ENCODE assay signal across 27 cellular contexts in the genomic region with DNA sequence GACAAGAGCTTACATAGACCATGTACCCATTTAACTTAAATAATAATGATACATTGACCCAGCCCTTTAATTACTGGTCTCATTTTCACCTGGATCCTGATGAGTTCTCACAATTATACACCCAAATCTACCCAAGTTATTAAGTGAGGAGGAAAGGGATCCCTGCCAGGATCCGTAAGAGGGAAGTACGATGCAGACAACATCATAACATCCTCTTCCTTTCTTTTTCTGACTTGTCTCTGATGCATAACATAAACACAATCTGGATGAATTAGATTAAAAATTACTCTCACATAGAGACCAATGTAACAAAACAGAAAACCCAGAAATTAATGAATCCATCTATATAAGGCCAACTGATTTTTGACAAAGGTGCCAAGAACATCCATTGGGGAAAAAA. TPM values are rescaled to one million over a fixed set of nuclear protein-coding genes. Genes with fewer than 3 reads are reported as not detected.
DNase-seq lines count a peak whose midpoint lies in the region; ATAC-seq, FAIRE-seq and TF ChIP-seq lines count a peak whose summit lies in the region.
"Had no signal": no experiment of that assay in that cellular context is flagged by ENCODE, and none has a peak within 500 bp of the region (broad histone marks: within the 10 kb centered on the region; RNA-seq: fewer than 3 reads in every experiment).

No MANE protein-coding gene starts in this region.

- peak overlapping the region; percentile 56 to 76 (median 67) for H3K4me2 ChIP-seq in BLaER1 treated with 17β-estradiol and CSF1 and Interleukin-3, amounts not matched to agents 10 nM and 100 nM
- no peak overlapping the region for H3K4me2 ChIP-seq in GM12878 (ENCODE audit: control insufficient read depth, insufficient read depth)

- 76% methylated on average over 2 of the region's 2 CpGs for WGBS in GM12878 (ENCODE audit: insufficient coverage, insufficient replicate concordance, low lambda C conversion rate, missing lambda C conversion rate)

- no peak for TF ChIP-seq EP300 in GM12878 (IDR thresholded peaks at IDR 0.05; ENCODE audit: borderline replicate concordance in 1 of 2, control insufficient read depth in 1 of 2, low read depth in 2 of 2, low read length in 2 of 2)

- FAIRE-seq in GM12878 (lab: Jason Lieb, UNC): peak; percentile 31
- FAIRE-seq: colon had no signal

- TF ChIP-seq CTCF in HFFc6 (IDR thresholded peaks at IDR 0.05): no peak
- no peak for TF ChIP-seq CTCF in GM12878 (IDR thresholded peaks at IDR 0.05 in 2 of 3, conservative IDR thresholded peaks at IDR 0.05 in 1 of 3; ENCODE audit: control insufficient read depth in 2 of 3, extremely low read depth in 1 of 3, insufficient read depth in 1 of 3, low read depth in 3 of 3, low read length in 3 of 3)

- RAD21 ChIA-PET in GM12878 (lab: Charles Lee; ENCODE audit: unreplicated experiment): interaction anchor here (0.9 to 6.7 kb wide), 8 partner anchors 9 to 236 kb away, joined by 3 to 107 read pairs (median 6); a partner anchor contains a TSS

- peak overlapping the region; percentile 85 for H3K4me3 Mint-ChIP-seq in HFFc6
- H3K4me3 Mint-ChIP-seq in activated CD4-positive, alpha-beta memory T cell treated with anti-CD3 and anti-CD28 coated beads for 36 hours: no peak overlapping the region
- H3K4me3 Mint-ChIP-seq: activated CD8-positive, alpha-beta T cell treated with anti-CD3 and anti-CD28 coated beads, Interleukin-2, amount 10 ng/mL, durations not matched to agents 7 days and 5 days; endodermal cell; nephron had no signal

- no peaks in the 10 kb centered on the region; the same call in 1 of the 2 replicates for H3K79me2 ChIP-seq in GM12878 (ENCODE audit: control insufficient read depth, insufficient read depth, low read length)
- H3K79me2 ChIP-seq: parathyroid adenoma had no signal

- no peak for TF ChIP-seq POLR2A in GM12878 (IDR thresholded peaks at IDR 0.05; ENCODE audit: low read depth, low read length)

- H3K36me3 Mint-ChIP-seq in HFFc6 (ENCODE audit: low read depth): 0 out of 2 replicates have a peak, but pooled peaks cover 11% of the 10 kb centered on the region
- no peaks in the 10 kb centered on the region for H3K36me3 Mint-ChIP-seq in activated CD4-positive, alpha-beta memory T cell treated with anti-CD3 and anti-CD28 coated beads for 36 hours

- H3K9ac ChIP-seq in BLaER1 treated with 17β-estradiol and CSF1 and Interleukin-3, amounts not matched to agents 10 nM and 100 nM: peak overlapping the region in 6 of 11 experiments; percentile 8 to 36 (median 26); a peak in 5 of 22 replicates
- H3K9ac ChIP-seq in GM12878 (ENCODE audit: control insufficient read depth, insufficient read depth, low read length): no peak overlapping the region
- H3K9ac ChIP-seq: parathyroid adenoma had no signal

- DNase-seq in HFFc6: no peak
- DNase-seq in GM12878 (ENCODE audit: low read depth, low spot score): no peak
- DNase-seq in pulmonary artery endothelial cell (ENCODE audit: low read depth, low spot score): peak; percentile 43
- no peak for DNase-seq in AG08395 (ENCODE audit: low spot score)
- no peak for DNase-seq in DMS153 (lab: John Stamatoyannopoulos, UW)
- no peak for DNase-seq in activated CD4-positive, alpha-beta memory T cell treated with anti-CD3 and anti-CD28 coated beads for 36 hours
- DNase-seq: activated CD8-positive, alpha-beta T cell treated with anti-CD3 and anti-CD28 coated beads, Interleukin-2, amount 10 ng/mL, durations not matched to agents 7 days and 5 days; activated naive CD4-positive, alpha-beta T cell treated with Interleukin-2 at 50 U/mL for 16 hours; activated T-cell treated with anti-CD3 and anti-CD28 coated beads, Interleukin-2, amount 50 U/mL, for 1 hour; DMS79; endodermal cell; heart left ventricle; MG63; midbrain; NCI-H1417 treated with DMSO at 0.1 percent for 48 hours; NCI-H2107; NCI-H446 treated with DMSO at 0.1 percent for 48 hours; right lobe of liver; stimulated activated CD8-positive, alpha-beta memory T cell treated with anti-CD3 and anti-CD28 coated beads, Interleukin-4, amount 100 ng/mL, for 48 hours; upper lobe of left lung had no signal

- H3K9me3 ChIP-seq in BLaER1 treated with 17β-estradiol and CSF1 and Interleukin-3, amounts not matched to agents 10 nM and 100 nM (replicated peaks in 1 of 11): peaks cover 0 to 65% (median 39%) of the 10 kb centered on the region in 11 experiments; a peak in 19 of 22 replicates
- peaks cover 1% of the 10 kb centered on the region; the same call in 2 of the 3 replicates for H3K9me3 ChIP-seq in GM12878 (replicated peaks; ENCODE audit: control insufficient read depth, insufficient read depth, low read length)
- H3K9me3 ChIP-seq: breast epithelium, heart left ventricle, MG63, right lobe of liver, upper lobe of left lung had no signal

- no peak for TF ChIP-seq RAD21 in GM12878 (IDR thresholded peaks at IDR 0.05; ENCODE audit: insufficient read depth, low read depth, low read length)

- H3K4me3 ChIP-seq in BLaER1 treated with 17β-estradiol and CSF1 and Interleukin-3, amounts not matched to agents 10 nM and 100 nM: peak overlapping the region in 4 of 10 experiments; percentile 9 to 27 (median 16); a peak in 2 of 20 replicates
- no peak overlapping the region for H3K4me3 ChIP-seq in GM12878
- H3K4me3 ChIP-seq: breast epithelium, heart left ventricle, MG63, right lobe of liver, upper lobe of left lung had no signal

- H4K20me1 ChIP-seq in BLaER1 treated with 17β-estradiol and CSF1 and Interleukin-3, amounts not matched to agents 10 nM and 100 nM: no peaks in the 10 kb centered on the region
- no peaks in the 10 kb centered on the region for H4K20me1 ChIP-seq in GM12878 (ENCODE audit: control insufficient read depth, insufficient read depth)

- H2AFZ ChIP-seq in GM12878 (ENCODE audit: control insufficient read depth, low read depth, low read length): no peak overlapping the region
- H2AFZ ChIP-seq: parathyroid adenoma had no signal

- in situ Hi-C loops in GM12878 (cut with MboI): no loop called here

- no peak for ATAC-seq in GM12878
- ATAC-seq: activated CD4-positive, CD25-positive, alpha-beta regulatory T cell treated with anti-CD3 and anti-CD28 coated beads, Interleukin-2, amount 50 U/mL, for 24 hours; activated CD8-positive, alpha-beta T cell treated with anti-CD3 and anti-CD28 coated beads, Interleukin-2, amount 10 ng/mL, durations not matched to agents 7 days and 5 days; heart left ventricle had no signal

- H3K4me1 Mint-ChIP-seq in HFFc6 (ENCODE audit: low read depth): peaks cover 82% of the 10 kb centered on the region
- H3K4me1 Mint-ChIP-seq in activated CD4-positive, alpha-beta memory T cell treated with anti-CD3 and anti-CD28 coated beads for 36 hours (ENCODE audit: low read depth): peaks cover 30% of the 10 kb centered on the region

- BruUV-seq in GM12878 (replicated peaks; lab: Mats Ljungman, UMichigan): no TSS peak

- CTCF ChIA-PET in GM12878 (lab: Yijun Ruan, JAX): interaction anchor here (0.6 to 4.0 kb wide), 6 partner anchors 12 to 48 kb away, joined by 3 to 25 read pairs (median 4); no protein-coding TSS in a partner anchor
- CTCF ChIA-PET in activated CD4-positive, alpha-beta memory T cell treated with anti-CD3 and anti-CD28 coated beads for 36 hours (lab: Charles Lee): no interaction called here

- intact Hi-C loops in GM12878 (cut with micrococcal nuclease; ENCODE audit: unreplicated experiment): loop anchor here (2.0 to 5.0 kb wide), 3 partner anchors 49 to 571 kb away; a partner anchor contains a TSS
- intact Hi-C loops in activated CD4-positive, alpha-beta memory T cell treated with anti-CD3 and anti-CD28 coated beads for 36 hours (cut with micrococcal nuclease): loop anchor here (2.0 kb wide), 1 partner anchor 17 kb away; a partner anchor contains a TSS

- H3K27ac ChIP-seq in BLaER1 treated with 17β-estradiol and CSF1 and Interleukin-3, amounts not matched to agents 10 nM and 100 nM: peak overlapping the region in 10 of 11 experiments; percentile 27 to 67 (median 50); a peak in 19 of 22 replicates
- no peak overlapping the region for H3K27ac ChIP-seq in GM12878 (ENCODE audit: control insufficient read depth, insufficient read depth)
- H3K27ac ChIP-seq: breast epithelium, parathyroid adenoma, right lobe of liver had no signal

- peak overlapping the region; percentile 82 for H3K27ac Mint-ChIP-seq in HFFc6
- H3K27ac Mint-ChIP-seq in activated CD4-positive, alpha-beta memory T cell treated with anti-CD3 and anti-CD28 coated beads for 36 hours: no peak overlapping the region
- H3K27ac Mint-ChIP-seq: activated CD8-positive, alpha-beta T cell treated with anti-CD3 and anti-CD28 coated beads, Interleukin-2, amount 10 ng/mL, durations not matched to agents 7 days and 5 days; endodermal cell had no signal

- H3K4me1 ChIP-seq in BLaER1 treated with 17β-estradiol and CSF1 and Interleukin-3, amounts not matched to agents 10 nM and 100 nM: peaks cover 33 to 69% (median 49%) of the 10 kb centered on the region in 10 experiments
- H3K4me1 ChIP-seq in GM12878 (ENCODE audit: control insufficient read depth, insufficient read depth, low read length): peaks cover 25% of the 10 kb centered on the region
- H3K4me1 ChIP-seq: breast epithelium, parathyroid adenoma, right lobe of liver had no signal

- H3K36me3 ChIP-seq in BLaER1 treated with 17β-estradiol and CSF1 and Interleukin-3, amounts not matched to agents 10 nM and 100 nM: peaks cover 0 to 27% (median 5%) of the 10 kb centered on the region in 11 experiments; a peak in 9 of 22 replicates
- no peaks in the 10 kb centered on the region for H3K36me3 ChIP-seq in GM12878 (ENCODE audit: control insufficient read depth in 2 of 2, insufficient read depth in 2 of 2, low read length in 1 of 2)
- H3K36me3 ChIP-seq: breast epithelium, heart left ventricle, MG63, right lobe of liver, upper lobe of left lung had no signal

- no peaks in the 10 kb centered on the region for H3K27me3 Mint-ChIP-seq in HFFc6 (ENCODE audit: insufficient read depth)
- peaks cover 1% of the 10 kb centered on the region for H3K27me3 Mint-ChIP-seq in activated CD4-positive, alpha-beta memory T cell treated with anti-CD3 and anti-CD28 coated beads for 36 hours

- H3K9me3 Mint-ChIP-seq in HFFc6: no peaks in the 10 kb centered on the region
- peaks cover 7% of the 10 kb centered on the region for H3K9me3 Mint-ChIP-seq in activated CD4-positive, alpha-beta memory T cell treated with anti-CD3 and anti-CD28 coated beads for 36 hours

- no peaks in the 10 kb centered on the region for H3K27me3 ChIP-seq in BLaER1 treated with 17β-estradiol and CSF1 and Interleukin-3, amounts not matched to agents 10 nM and 100 nM
- no peaks in the 10 kb centered on the region for H3K27me3 ChIP-seq in GM12878 (replicated peaks in 1 of 2; ENCODE audit: control insufficient read depth in 2 of 2, insufficient read depth in 2 of 2, low read length in 1 of 2)
- H3K27me3 ChIP-seq: breast epithelium, heart left ventricle, MG63, right lobe of liver, upper lobe of left lung had no signal

- POLR2A ChIA-PET in GM12878 (lab: Charles Lee): interaction anchor here (0.6 to 6.7 kb wide), 7 partner anchors 9 to 235 kb away, joined by 3 to 114 read pairs (median 5); no protein-coding TSS in a partner anchor
- POLR2A ChIA-PET in activated CD4-positive, alpha-beta memory T cell treated with anti-CD3 and anti-CD28 coated beads for 36 hours (lab: Charles Lee): no interaction called here

- SMC1A ChIA-PET in GM12878 (lab: Charles Lee; ENCODE audit: uncharacterized antibody, unreplicated experiment): interaction anchor here (0.7 to 8.3 kb wide), 10 partner anchors 8 to 336 kb away, joined by 3 to 156 read pairs (median 4); a partner anchor contains a TSS

RNA-seq across cellular contexts. Expression of a gene that starts 17.0 kb away (rescaled TPM):
- 10 to 100 TPM; 12.3 to 17.8 (median 13.3) TPM for total RNA-seq in HFFc6 (2021; fragmentation: NEBNext Ultra II Directional; extraction: Animal tissue kit (Norgen Biotek cat#: 25700))
- 51.9 and 61.9 TPM in 2 replicates for total RNA-seq in GM12878 (2013; cell fraction: nucleolus; rRNA removed)
- total RNA-seq in GM12878 (2014; rRNA removed): 13.4 and 16.9 TPM in 2 replicates
- total RNA-seq in GM12878 (2014; rRNA removed; fragmentation: Illumina TruSeq; extraction: Trizol): 9.5 and 10.2 TPM in 2 replicates
- total RNA-seq in GM12878 (2021): 12.3 and 14.5 TPM in 2 replicates
- polyA plus RNA-seq in GM12878 (2011; ENCODE audit: low read depth): 2.1 TPM
- polyA plus RNA-seq in GM12878 (2011; rRNA removed): 24.1 and 24.7 TPM in 2 replicates
- 16.4 and 20.5 TPM in 2 replicates for polyA plus RNA-seq in GM12878 (2011; cell fraction: cytosol; rRNA removed)
- 16.0 and 19.7 TPM in 2 replicates for polyA plus RNA-seq in GM12878 (2011; cell fraction: nucleus; rRNA removed)
- polyA plus RNA-seq in GM12878 (2012): 3.8 and 4.4 TPM in 2 replicates
- polyA plus RNA-seq in GM12878 (2014; fragmentation: Illumina TruSeq; extraction: Trizol): 8.5 and 11.1 TPM in 2 replicates
- 1 to 10 TPM; 3.6 to 6.4 TPM for polyA plus RNA-seq in GM12878 (2014; fragmentation: Nextera tagmentation; extraction: Ambion mirVana)
- 5.7 and 7.9 TPM in 2 replicates for polyA plus RNA-seq in GM12878 (2014; rRNA removed)
- polyA plus RNA-seq in GM12878 (2016; fragmentation: Nextera tagmentation; extraction: Ambion mirVana): 10 to 100 TPM; 15.4 to 17.4 TPM
- 30.8 and 39.3 TPM in 2 replicates for polyA minus RNA-seq in GM12878 (2011; rRNA and poly(A)+ RNA removed)
- polyA minus RNA-seq in GM12878 (2011; cell fraction: cytosol; rRNA and poly(A)+ RNA removed): 8.4 and 10.8 TPM in 2 replicates
- polyA minus RNA-seq in GM12878 (2011; cell fraction: nucleus; rRNA and poly(A)+ RNA removed): 23.6 and 31.9 TPM in 2 replicates
- 57.9 and 101 TPM in 2 replicates for total RNA-seq in pulmonary artery endothelial cell
- 1 to 10 TPM; 4.0 to 4.4 TPM for total RNA-seq in activated CD4-positive, alpha-beta memory T cell treated with anti-CD3 and anti-CD28 coated beads for 36 hours

RNA-seq across cellular contexts. Expression of a gene that starts 59.9 kb away (rescaled TPM):
- total RNA-seq in HFFc6 (2021; fragmentation: NEBNext Ultra II Directional; extraction: Animal tissue kit (Norgen Biotek cat#: 25700)): 1 to 10 TPM in 2 of 6 experiments, under 1 TPM in 4; 0.41 to 3.8 (median 0.71) TPM
- total RNA-seq in GM12878 (2013; cell fraction: nucleolus; rRNA removed): 48.1 and 52.3 TPM in 2 replicates
- 9.9 and 12.2 TPM in 2 replicates for total RNA-seq in GM12878 (2014; rRNA removed)
- total RNA-seq in GM12878 (2014; rRNA removed; fragmentation: Illumina TruSeq; extraction: Trizol): 8.7 and 10.2 TPM in 2 replicates
- 10.2 and 12.8 TPM in 2 replicates for total RNA-seq in GM12878 (2021)
- 12.8 TPM for polyA plus RNA-seq in GM12878 (2011; ENCODE audit: low read depth)
- polyA plus RNA-seq in GM12878 (2011; rRNA removed): 9.4 and 14.4 TPM in 2 replicates
- polyA plus RNA-seq in GM12878 (2011; cell fraction: cytosol; rRNA removed): 4.2 and 4.4 TPM in 2 replicates
- 14.3 and 17.2 TPM in 2 replicates for polyA plus RNA-seq in GM12878 (2011; cell fraction: nucleus; rRNA removed)
- polyA plus RNA-seq in GM12878 (2012): 7.0 and 11.7 TPM in 2 replicates
- polyA plus RNA-seq in GM12878 (2014; fragmentation: Illumina TruSeq; extraction: Trizol): 13.6 and 19.1 TPM in 2 replicates
- polyA plus RNA-seq in GM12878 (2014; fragmentation: Nextera tagmentation; extraction: Ambion mirVana): 10 to 100 TPM; 48.5 to 54.3 TPM
- polyA plus RNA-seq in GM12878 (2014; rRNA removed): 10.2 and 10.4 TPM in 2 replicates
- 10 to 100 TPM; 24.4 to 26.5 TPM for polyA plus RNA-seq in GM12878 (2016; fragmentation: Nextera tagmentation; extraction: Ambion mirVana)
- 4.6 and 4.9 TPM in 2 replicates for polyA minus RNA-seq in GM12878 (2011; rRNA and poly(A)+ RNA removed)
- 0.53 and 3.5 TPM in 2 replicates for polyA minus RNA-seq in GM12878 (2011; cell fraction: cytosol; rRNA and poly(A)+ RNA removed)
- polyA minus RNA-seq in GM12878 (2011; cell fraction: nucleus; rRNA and poly(A)+ RNA removed): 5.7 and 7.3 TPM in 2 replicates
- 1.3 and 1.7 TPM in 2 replicates for total RNA-seq in pulmonary artery endothelial cell
- 1 to 10 TPM; 9.4 to 9.7 TPM for total RNA-seq in activated CD4-positive, alpha-beta memory T cell treated with anti-CD3 and anti-CD28 coated beads for 36 hours
- total RNA-seq: H4 had no signal
